12 cellular contexts compared by ENCODE assay signal in genomic region chr16:52552643-52553042, GRCh38. TPM values are rescaled to one million over a fixed set of nuclear protein-coding genes. Genes with fewer than 3 reads are reported as not detected.
DNase-seq lines count a peak whose midpoint lies in the region; ATAC-seq lines count a peak whose summit lies in the region.
"Had no signal": no experiment of that assay in that cellular context is flagged by ENCODE, and none has a peak within 500 bp of the region (broad histone marks: within the 10 kb centered on the region; RNA-seq: fewer than 3 reads in every experiment).

No MANE protein-coding gene starts in this region.

- no peak overlapping the region for H3K4me3 Mint-ChIP-seq in activated T-helper 1 cell treated with anti-CD3 and anti-CD28 coated beads, Interleukin-12 subunit alpha, Interleukin-12 subunit beta, Interleukin-2, Interleukin-4 antibody, amounts not matched to agents 30 ng/mL and 10 ng/mL and 1 ng/mL, durations not matched to agents 14 hours and 24 hours and 36 hours
- H3K4me3 Mint-ChIP-seq: activated CD4-positive, alpha-beta T cell treated with anti-CD3 and anti-CD28 coated beads, Interleukin-2, amount 10 ng/mL, durations not matched to agents 7 days and 5 days had no signal

- H3K9me3 Mint-ChIP-seq in activated T-helper 1 cell treated with anti-CD3 and anti-CD28 coated beads, Interleukin-12 subunit alpha, Interleukin-12 subunit beta, Interleukin-2, Interleukin-4 antibody, amounts not matched to agents 30 ng/mL and 10 ng/mL and 1 ng/mL, durations not matched to agents 14 hours and 24 hours and 36 hours, result no peaks in the 10 kb centered on the region
- H3K9me3 Mint-ChIP-seq: activated CD4-positive, alpha-beta T cell treated with anti-CD3 and anti-CD28 coated beads, Interleukin-2, amount 10 ng/mL, durations not matched to agents 7 days and 5 days had no signal

- H3K36me3 Mint-ChIP-seq in activated T-helper 1 cell treated with anti-CD3 and anti-CD28 coated beads, Interleukin-12 subunit alpha, Interleukin-12 subunit beta, Interleukin-2, Interleukin-4 antibody, amounts not matched to agents 30 ng/mL and 10 ng/mL and 1 ng/mL, durations not matched to agents 14 hours and 24 hours and 36 hours (ENCODE audit: low read depth), result no peaks in the 10 kb centered on the region

- peak; percentile 72 for DNase-seq in Caki2 (ENCODE audit: low read depth)
- peak; percentile 70 for DNase-seq in NCI-H1417 treated with DMSO at 0.1 percent for 48 hours (lab: John Stamatoyannopoulos, UW)
- DNase-seq in NCI-H774 (lab: John Stamatoyannopoulos, UW), result peak; percentile 82
- DNase-seq in left colon, result no peak
- no peak for DNase-seq in NCI-H187 treated with DMSO at 0.1 percent for 48 hours (lab: John Stamatoyannopoulos, UW)
- no peak for DNase-seq in left ventricle myocardium superior
- DNase-seq in activated T-helper 1 cell treated with anti-CD3 and anti-CD28 coated beads, Interleukin-12 subunit alpha, Interleukin-12 subunit beta, Interleukin-2, Interleukin-4 antibody, amounts not matched to agents 30 ng/mL and 10 ng/mL and 1 ng/mL, durations not matched to agents 14 hours and 24 hours and 36 hours (ENCODE audit: low spot score), result no peak
- DNase-seq: activated CD4-positive, alpha-beta T cell treated with anti-CD3 and anti-CD28 coated beads, Interleukin-2, amount 10 ng/mL, durations not matched to agents 7 days and 5 days; NCI-H226; psoas muscle had no signal

- H3K4me1 Mint-ChIP-seq in activated T-helper 1 cell treated with anti-CD3 and anti-CD28 coated beads, Interleukin-12 subunit alpha, Interleukin-12 subunit beta, Interleukin-2, Interleukin-4 antibody, amounts not matched to agents 30 ng/mL and 10 ng/mL and 1 ng/mL, durations not matched to agents 14 hours and 24 hours and 36 hours (ENCODE audit: low read depth), result no peaks in the 10 kb centered on the region

- ATAC-seq in left colon (peak; percentile 59), left ventricle myocardium superior (no peak), GM21619 (IDR thresholded peaks at IDR 0.05; ENCODE audit: unreplicated experiment) (no peak)
- ATAC-seq: K562, psoas muscle had no signal

- in situ Hi-C loops in Caki2 (cut with HindIII; ENCODE audit: low pct_unique_long_range_greater_than_20kb, low sequenced_read_pairs), result no loop called here

- peaks cover 16% of the 10 kb centered on the region for H3K27me3 Mint-ChIP-seq in activated T-helper 1 cell treated with anti-CD3 and anti-CD28 coated beads, Interleukin-12 subunit alpha, Interleukin-12 subunit beta, Interleukin-2, Interleukin-4 antibody, amounts not matched to agents 30 ng/mL and 10 ng/mL and 1 ng/mL, durations not matched to agents 14 hours and 24 hours and 36 hours (ENCODE audit: insufficient read depth)

- intact Hi-C loops in left colon (cut with DNase I, micrococcal nuclease) (no loop called here), left ventricle myocardium superior (cut with micrococcal nuclease) (no loop called here)
- intact Hi-C loops in activated T-helper 1 cell treated with anti-CD3 and anti-CD28 coated beads, Interleukin-12 subunit alpha, Interleukin-12 subunit beta, Interleukin-2, Interleukin-4 antibody, amounts not matched to agents 30 ng/mL and 10 ng/mL and 1 ng/mL, durations not matched to agents 14 hours and 24 hours and 36 hours (cut with micrococcal nuclease), result no loop called here

- H3K27ac Mint-ChIP-seq in activated T-helper 1 cell treated with anti-CD3 and anti-CD28 coated beads, Interleukin-12 subunit alpha, Interleukin-12 subunit beta, Interleukin-2, Interleukin-4 antibody, amounts not matched to agents 30 ng/mL and 10 ng/mL and 1 ng/mL, durations not matched to agents 14 hours and 24 hours and 36 hours, result no peak overlapping the region
- H3K27ac Mint-ChIP-seq: activated CD4-positive, alpha-beta T cell treated with anti-CD3 and anti-CD28 coated beads, Interleukin-2, amount 10 ng/mL, durations not matched to agents 7 days and 5 days had no signal

RNA-seq across cellular contexts. Expression of gene TOX3, which starts 5.7 kb away (rescaled TPM):
- 0.10 TPM in 1 of 2 replicates, not detected in the other for total RNA-seq in Caki2 (2014; rRNA removed; shearing (Covaris generic); ENCODE audit: low replicate concordance)
- total RNA-seq in left colon (10 to 100 TPM; 47.8 to 51.7 TPM), left ventricle myocardium superior (not detected)
- total RNA-seq in activated T-helper 1 cell treated with anti-CD3 and anti-CD28 coated beads, Interleukin-12 subunit alpha, Interleukin-12 subunit beta, Interleukin-2, Interleukin-4 antibody, amounts not matched to agents 30 ng/mL and 10 ng/mL and 1 ng/mL, durations not matched to agents 14 hours and 24 hours and 36 hours, result not detected in 2 replicates
- total RNA-seq: activated CD4-positive, alpha-beta T cell treated with anti-CD3 and anti-CD28 coated beads, Interleukin-2, amount 10 ng/mL, durations not matched to agents 7 days and 5 days; K562; psoas muscle had no signal

Comparison
In these comparisons a context has a peak if more than half of its experiments do, and no peak if none do; other contexts are left out.
1. DNase-seq: peak in Caki2 (single experiment), NCI-H1417 treated with DMSO at 0.1 percent for 48 hours (single experiment) and NCI-H774 (single experiment); none in left colon (0 of 2), NCI-H187 treated with DMSO at 0.1 percent for 48 hours (single experiment), left ventricle myocardium superior (single experiment) and activated T-helper 1 cell treated with anti-CD3 and anti-CD28 coated beads, Interleukin-12 subunit alpha, Interleukin-12 subunit beta, Interleukin-2, Interleukin-4 antibody, amounts not matched to agents 30 ng/mL and 10 ng/mL and 1 ng/mL, durations not matched to agents 14 hours and 24 hours and 36 hours (single experiment).
2. RNA of gene TOX3, which starts 5.7 kb away (total RNA-seq): 47.8 to 51.7 TPM in left colon; 0.10 TPM in Caki2, not detected in left ventricle myocardium superior (single experiment) and not detected in activated T-helper 1 cell treated with anti-CD3 and anti-CD28 coated beads, Interleukin-12 subunit alpha, Interleukin-12 subunit beta, Interleukin-2, Interleukin-4 antibody, amounts not matched to agents 30 ng/mL and 10 ng/mL and 1 ng/mL, durations not matched to agents 14 hours and 24 hours and 36 hours; every median in the first group is over 10 times any median in the second.